17 cellular contexts compared by ENCODE assay signal in genomic region chr5:333945-334344, GRCh38. TPM values are rescaled to one million over a fixed set of nuclear protein-coding genes. Genes with fewer than 3 reads are reported as not detected.
DNase-seq lines count a peak whose midpoint lies in the region; ATAC-seq and TF ChIP-seq lines count a peak whose summit lies in the region.
"Had no signal": no experiment of that assay in that cellular context is flagged by ENCODE, and none has a peak within 500 bp of the region (broad histone marks: within the 10 kb centered on the region; RNA-seq: fewer than 3 reads in every experiment).

No MANE protein-coding gene starts in this region.

- no peak for ATAC-seq in CD4-positive, CD25-positive, alpha-beta regulatory T cell (ENCODE audit: low read depth in 2 of 2)
- ATAC-seq in HG02610 (IDR thresholded peaks at IDR 0.05; ENCODE audit: unreplicated experiment) (peak; percentile 58), GM19351 (IDR thresholded peaks at IDR 0.05; ENCODE audit: unreplicated experiment) (no peak), HG03469 (IDR thresholded peaks at IDR 0.05; ENCODE audit: unreplicated experiment) (no peak), PC-3 (no peak)
- ATAC-seq: gastrocnemius medialis had no signal

- peak overlapping the region; percentile 60 for H3K4me3 ChIP-seq in CD4-positive, CD25-positive, alpha-beta regulatory T cell (ENCODE audit: low read depth, low read length)
- H3K4me3 ChIP-seq in GM12865 (ENCODE audit: low read depth, low read length) (peak overlapping the region; percentile 45), PC-3 (ENCODE audit: low read length) (no peak overlapping the region)
- H3K4me3 ChIP-seq: gastrocnemius medialis, uterus had no signal

- no peaks in the 10 kb centered on the region for H3K79me2 ChIP-seq in PC-3 (ENCODE audit: low read length)

- H3K4me1 ChIP-seq in CD4-positive, CD25-positive, alpha-beta regulatory T cell (ENCODE audit: control insufficient read depth, insufficient read depth, low read length, poor library complexity, severe bottlenecking) = peaks cover 20% of the 10 kb centered on the region
- no peaks in the 10 kb centered on the region for H3K4me1 ChIP-seq in PC-3 (ENCODE audit: insufficient read depth, low read length)
- H3K4me1 ChIP-seq: gastrocnemius medialis, uterus had no signal

- peak overlapping the region; percentile 0 to 64 (median 38) for H3K27ac Mint-ChIP-seq in CD4-positive, CD25-positive, alpha-beta regulatory T cell
- H3K27ac Mint-ChIP-seq in activated T-helper 2 cell treated with anti-CD3 and anti-CD28 coated beads, Interferon-gamma antibody, Interleukin-2, Interleukin-4, amounts not matched to agents 10 μg/mL and 5 μg/mL and 100 μg/mL, durations not matched to agents 14 hours and 24 hours and 36 hours = peak overlapping the region; percentile 93
- H3K27ac Mint-ChIP-seq: dendritic cell treated with granulocyte-macrophage colony-stimulating factor and Interleukin-4, amounts not matched to agents 40 ng/mL and 50 ng/mL, for 4 days; nephron had no signal

- no peak overlapping the region for H3K27ac ChIP-seq in CD4-positive, CD25-positive, alpha-beta regulatory T cell (ENCODE audit: insufficient read depth, low read length, poor library complexity, severe bottlenecking)
- no peak overlapping the region for H3K27ac ChIP-seq in PC-3 (ENCODE audit: low read length)
- H3K27ac ChIP-seq: epithelial cell of prostate, gastrocnemius medialis, uterus had no signal

- intact Hi-C loops in activated T-helper 2 cell treated with anti-CD3 and anti-CD28 coated beads, Interferon-gamma antibody, Interleukin-2, Interleukin-4, amounts not matched to agents 10 μg/mL and 5 μg/mL and 100 μg/mL, durations not matched to agents 14 hours and 24 hours and 36 hours (cut with micrococcal nuclease) = loop anchor here (1.0 to 10.0 kb wide), 5 partner anchors 8 to 77 kb away; partner anchors contain the start of gene PDCD6
- intact Hi-C loops in PC-3 (cut with micrococcal nuclease) = no loop called here

- H3K36me3 ChIP-seq in CD4-positive, CD25-positive, alpha-beta regulatory T cell (ENCODE audit: control insufficient read depth, insufficient read depth, low read length) = no peaks in the 10 kb centered on the region
- no peaks in the 10 kb centered on the region for H3K36me3 ChIP-seq in PC-3 (ENCODE audit: low read depth, low read length)
- H3K36me3 ChIP-seq: gastrocnemius medialis, uterus had no signal

- in situ Hi-C loops in KBM-7 (cut with MboI; ENCODE audit: low pct_unique_long_range_greater_than_20kb, low sequenced_read_pairs) = no loop called here

- H3F3A ChIP-seq in PC-3 (ENCODE audit: low read length, unreplicated experiment) = no peaks in the 10 kb centered on the region

- H3K4me1 Mint-ChIP-seq in CD4-positive, CD25-positive, alpha-beta regulatory T cell = peaks cover 6 to 30% (median 28%) of the 10 kb centered on the region in 4 donors
- H3K4me1 Mint-ChIP-seq in activated T-helper 2 cell treated with anti-CD3 and anti-CD28 coated beads, Interferon-gamma antibody, Interleukin-2, Interleukin-4, amounts not matched to agents 10 μg/mL and 5 μg/mL and 100 μg/mL, durations not matched to agents 14 hours and 24 hours and 36 hours (ENCODE audit: low read depth) = peaks cover 74% of the 10 kb centered on the region
- H3K4me1 Mint-ChIP-seq: nephron had no signal

- H3K4me2 ChIP-seq in PC-3 (ENCODE audit: low read length) = no peak overlapping the region

- POLR2A ChIA-PET in PC-3 (lab: Charles Lee; ENCODE audit: unreplicated experiment) = no interaction called here

- TF ChIP-seq CTCF in GM12865 (IDR thresholded peaks at IDR 0.05; ENCODE audit: insufficient read depth, low read depth, low read length, missing control alignments) (no peak), PC-3 (conservative IDR thresholded peaks at IDR 0.05; ENCODE audit: low read depth, low read length) (no peak)

- H3K9ac ChIP-seq in PC-3 (ENCODE audit: low read length) = no peak overlapping the region

- H3K9me2 ChIP-seq in PC-3 (replicated peaks; ENCODE audit: low read length) = no peaks in the 10 kb centered on the region

- peak in 1 of 3 donors; percentile 56 for DNase-seq in CD4-positive, CD25-positive, alpha-beta regulatory T cell
- DNase-seq in GM12865 (ENCODE audit: low read depth) = peak; percentile 39
- no peak for DNase-seq in activated T-helper 2 cell treated with anti-CD3 and anti-CD28 coated beads, Interferon-gamma antibody, Interleukin-2, Interleukin-4, amounts not matched to agents 10 μg/mL and 5 μg/mL and 100 μg/mL, durations not matched to agents 14 hours and 24 hours and 36 hours (ENCODE audit: low spot score)
- DNase-seq in PC-3 = no peak
- no peak for DNase-seq in KBM-7
- DNase-seq: DND-41; gastrocnemius medialis; mesendoderm; NCI-H187 treated with DMSO at 0.1 percent for 48 hours; stimulated activated CD4-positive, alpha-beta T cell treated with anti-CD3 and anti-CD28 coated beads, Interleukin-2, amount 100 ng/mL, for 24 hours; uterus had no signal

- no peaks in the 10 kb centered on the region for H3K9me3 Mint-ChIP-seq in CD4-positive, CD25-positive, alpha-beta regulatory T cell
- H3K9me3 Mint-ChIP-seq in activated T-helper 2 cell treated with anti-CD3 and anti-CD28 coated beads, Interferon-gamma antibody, Interleukin-2, Interleukin-4, amounts not matched to agents 10 μg/mL and 5 μg/mL and 100 μg/mL, durations not matched to agents 14 hours and 24 hours and 36 hours = no peaks in the 10 kb centered on the region
- H3K9me3 Mint-ChIP-seq: dendritic cell treated with granulocyte-macrophage colony-stimulating factor and Interleukin-4, amounts not matched to agents 40 ng/mL and 50 ng/mL, for 4 days had no signal

- H3K36me3 Mint-ChIP-seq in CD4-positive, CD25-positive, alpha-beta regulatory T cell = no peaks in the 10 kb centered on the region
- H3K36me3 Mint-ChIP-seq in activated T-helper 2 cell treated with anti-CD3 and anti-CD28 coated beads, Interferon-gamma antibody, Interleukin-2, Interleukin-4, amounts not matched to agents 10 μg/mL and 5 μg/mL and 100 μg/mL, durations not matched to agents 14 hours and 24 hours and 36 hours (ENCODE audit: low read depth) = peaks cover 25% of the 10 kb centered on the region

- no TSS peak for BruUV-seq in PC-3 (replicated peaks; lab: Mats Ljungman, UMichigan)

- H3K9me3 ChIP-seq in CD4-positive, CD25-positive, alpha-beta regulatory T cell (ENCODE audit: control insufficient read depth in 2 of 2, low read length in 2 of 2) = no peaks in the 10 kb centered on the region
- no peaks in the 10 kb centered on the region for H3K9me3 ChIP-seq in PC-3 (ENCODE audit: low read length)
- H3K9me3 ChIP-seq: gastrocnemius medialis, uterus had no signal

- peaks cover 5% of the 10 kb centered on the region for H3K27me3 Mint-ChIP-seq in CD4-positive, CD25-positive, alpha-beta regulatory T cell
- no peaks in the 10 kb centered on the region for H3K27me3 Mint-ChIP-seq in activated T-helper 2 cell treated with anti-CD3 and anti-CD28 coated beads, Interferon-gamma antibody, Interleukin-2, Interleukin-4, amounts not matched to agents 10 μg/mL and 5 μg/mL and 100 μg/mL, durations not matched to agents 14 hours and 24 hours and 36 hours (ENCODE audit: low read depth)

- no peaks in the 10 kb centered on the region for H4K20me1 ChIP-seq in PC-3 (ENCODE audit: low read length)

- H3K4me3 Mint-ChIP-seq in CD4-positive, CD25-positive, alpha-beta regulatory T cell = peak overlapping the region in 3 of 4 donors; percentile 2 to 72 (median 55)
- H3K4me3 Mint-ChIP-seq in activated T-helper 2 cell treated with anti-CD3 and anti-CD28 coated beads, Interferon-gamma antibody, Interleukin-2, Interleukin-4, amounts not matched to agents 10 μg/mL and 5 μg/mL and 100 μg/mL, durations not matched to agents 14 hours and 24 hours and 36 hours (ENCODE audit: low read depth) = peak overlapping the region; percentile 73
- H3K4me3 Mint-ChIP-seq: dendritic cell treated with granulocyte-macrophage colony-stimulating factor and Interleukin-4, amounts not matched to agents 40 ng/mL and 50 ng/mL, for 4 days; nephron had no signal

- H3K27me3 ChIP-seq in CD4-positive, CD25-positive, alpha-beta regulatory T cell (ENCODE audit: control insufficient read depth, insufficient read depth, low read length) = no peaks in the 10 kb centered on the region
- H3K27me3 ChIP-seq in PC-3 (ENCODE audit: low read length) = no peaks in the 10 kb centered on the region
- H3K27me3 ChIP-seq: gastrocnemius medialis, uterus had no signal

- H2AFZ ChIP-seq in PC-3 (ENCODE audit: low read length) = no peak overlapping the region

- CTCF ChIA-PET in PC-3 (lab: Charles Lee) = no interaction called here

RNA-seq across cellular contexts. Expression of gene AHRR, which starts 12.4 kb away (rescaled TPM):
- 4.5 TPM for total RNA-seq in CD4-positive, CD25-positive, alpha-beta regulatory T cell
- under 1 TPM; 0.20 to 0.82 (median 0.62) TPM for polyA plus RNA-seq in CD4-positive, CD25-positive, alpha-beta regulatory T cell
- 33.3 and 34.9 TPM in 2 replicates for total RNA-seq in activated T-helper 2 cell treated with anti-CD3 and anti-CD28 coated beads, Interferon-gamma antibody, Interleukin-2, Interleukin-4, amounts not matched to agents 10 μg/mL and 5 μg/mL and 100 μg/mL, durations not matched to agents 14 hours and 24 hours and 36 hours
- 1.6 and 1.9 TPM in 2 replicates for total RNA-seq in PC-3 (2014; rRNA removed)
